ENCODE assay signal across 26 cellular contexts in genomic region chr12:96266238-96266637, GRCh38.
DNase-seq lines count a peak whose midpoint lies in the region; ATAC-seq, FAIRE-seq and TF ChIP-seq lines count a peak whose summit lies in the region.
"Had no signal": no experiment of that assay in that cellular context is flagged by ENCODE, and none has a peak within 500 bp of the region (broad histone marks: within the 10 kb centered on the region; RNA-seq: fewer than 3 reads in every experiment).

No MANE protein-coding gene starts in this region.

- no peak for TF ChIP-seq RAD21 in GM12878 (IDR thresholded peaks at IDR 0.05; ENCODE audit: insufficient read depth, low read depth, low read length)

- no peak for TF ChIP-seq EP300 in GM12878 (IDR thresholded peaks at IDR 0.05; ENCODE audit: borderline replicate concordance in 1 of 2, control insufficient read depth in 1 of 2, low read depth in 2 of 2, low read length in 2 of 2)

- peaks cover 34% of the 10 kb centered on the region for H3K36me3 Mint-ChIP-seq in CD4-positive, CD25-positive, alpha-beta regulatory T cell
- peaks cover 24% of the 10 kb centered on the region for H3K36me3 Mint-ChIP-seq in memory B cell

- no peaks in the 10 kb centered on the region for H3K9me3 ChIP-seq in CD4-positive, CD25-positive, alpha-beta regulatory T cell (ENCODE audit: control insufficient read depth in 2 of 2, low read length in 2 of 2)
- H3K9me3 ChIP-seq in GM23248 (ENCODE audit: low read depth) (no peaks in the 10 kb centered on the region), GM12878 (replicated peaks; ENCODE audit: control insufficient read depth, insufficient read depth, low read length) (no peaks in the 10 kb centered on the region)
- H3K9me3 ChIP-seq: A549, SJSA1 had no signal

- H3K79me2 ChIP-seq in GM23248 (ENCODE audit: insufficient read depth) (peaks cover 80% of the 10 kb centered on the region), GM12878 (ENCODE audit: control insufficient read depth, insufficient read depth, low read length) (no peaks in the 10 kb centered on the region)

- H3K4me3 Mint-ChIP-seq in CD4-positive, CD25-positive, alpha-beta regulatory T cell = no peak overlapping the region
- H3K4me3 Mint-ChIP-seq in memory B cell = no peak overlapping the region
- H3K4me3 Mint-ChIP-seq: B cell had no signal

- RAD21 ChIA-PET in GM12878 (lab: Charles Lee; ENCODE audit: unreplicated experiment) = interaction anchor here (1.0 to 1.1 kb wide), 2 partner anchors 29 to 134 kb away, joined by 3 read pairs; partner anchors contain the start of gene CDK17

- H3K4me2 ChIP-seq in GM23248 (ENCODE audit: unreplicated experiment) (no peak overlapping the region), GM12878 (ENCODE audit: control insufficient read depth, insufficient read depth) (no peak overlapping the region)
- H3K4me2 ChIP-seq: A549 had no signal

- H3K27ac Mint-ChIP-seq in CD4-positive, CD25-positive, alpha-beta regulatory T cell = peak overlapping the region in 1 of 3 donors; percentile 14
- peak overlapping the region; percentile 11 for H3K27ac Mint-ChIP-seq in memory B cell
- H3K27ac Mint-ChIP-seq: B cell had no signal

- no peak for DNase-seq in CD4-positive, CD25-positive, alpha-beta regulatory T cell
- DNase-seq in GM23248 = no peak
- no peak for DNase-seq in GM12878 (ENCODE audit: low read depth, low spot score)
- no peak for DNase-seq in memory B cell (ENCODE audit: low spot score in 2 of 2)
- no peak for DNase-seq in NCI-H526 (lab: John Stamatoyannopoulos, UW)
- DNase-seq: DMS153; DND-41; KBM-7; MV-4-11; NCI-H1105; NCI-H146; NCI-H1930; NCI-H446; NCI-H524 treated with DMSO at 0.1 percent for 48 hours; NCI-H82; NK-92 treated with Interleukin-12 subunit alpha and Interleukin-12 subunit beta, amount 100 ng/mL, for 24 hours; PC-3; Right ventricle myocardium superior had no signal

- CTCF ChIA-PET in GM12878 (lab: Yijun Ruan, JAX) = interaction anchor here (0.8 to 1.4 kb wide), 5 partner anchors 8 to 133 kb away, joined by 3 to 8 read pairs (median 3); no protein-coding TSS in a partner anchor

- H4K20me1 ChIP-seq in GM23248 (ENCODE audit: insufficient read depth) (no peaks in the 10 kb centered on the region), GM12878 (ENCODE audit: control insufficient read depth, insufficient read depth) (no peaks in the 10 kb centered on the region)

- TF ChIP-seq CTCF in GM12878 (IDR thresholded peaks at IDR 0.05 in 2 of 3, conservative IDR thresholded peaks at IDR 0.05 in 1 of 3; ENCODE audit: control insufficient read depth in 2 of 3, extremely low read depth in 1 of 3, insufficient read depth in 1 of 3, low read depth in 3 of 3, low read length in 3 of 3) = no peak

- no peaks in the 10 kb centered on the region for H3K27me3 Mint-ChIP-seq in CD4-positive, CD25-positive, alpha-beta regulatory T cell
- H3K27me3 Mint-ChIP-seq in memory B cell = no peaks in the 10 kb centered on the region
- H3K27me3 Mint-ChIP-seq: B cell had no signal

- H3K4me1 Mint-ChIP-seq in CD4-positive, CD25-positive, alpha-beta regulatory T cell = peaks cover 26 to 31% (median 29%) of the 10 kb centered on the region in 4 donors
- H3K4me1 Mint-ChIP-seq in memory B cell = peaks cover 4% of the 10 kb centered on the region

- no peak for FAIRE-seq in GM12878 (lab: Jason Lieb, UNC)
- FAIRE-seq: A549, GM19239, H54 had no signal

- peaks cover 68% of the 10 kb centered on the region for H3K36me3 ChIP-seq in CD4-positive, CD25-positive, alpha-beta regulatory T cell (ENCODE audit: control insufficient read depth, insufficient read depth, low read length)
- H3K36me3 ChIP-seq in GM23248 (ENCODE audit: low read depth) (peaks cover 68% of the 10 kb centered on the region; the same call in 1 of the 2 replicates), GM12878 (ENCODE audit: control insufficient read depth in 2 of 2, insufficient read depth in 2 of 2, low read length in 1 of 2) (peaks cover 2 to 14% of the 10 kb centered on the region in 2 experiments; a peak in 3 of 4 replicates)

- TF ChIP-seq POLR2A in GM12878 (IDR thresholded peaks at IDR 0.05; ENCODE audit: low read depth, low read length) = no peak

- H3K27me3 ChIP-seq in CD4-positive, CD25-positive, alpha-beta regulatory T cell (ENCODE audit: control insufficient read depth, insufficient read depth, low read length) = no peaks in the 10 kb centered on the region
- no peaks in the 10 kb centered on the region for H3K27me3 ChIP-seq in GM23248 (replicated peaks; ENCODE audit: insufficient read depth)
- no peaks in the 10 kb centered on the region for H3K27me3 ChIP-seq in GM12878 (replicated peaks in 1 of 2; ENCODE audit: control insufficient read depth in 2 of 2, insufficient read depth in 2 of 2, low read length in 1 of 2)
- H3K27me3 ChIP-seq: SJSA1 had no signal

- no peak for ATAC-seq in CD4-positive, CD25-positive, alpha-beta regulatory T cell (ENCODE audit: low read depth in 2 of 2)
- ATAC-seq in GM12878 (peak; percentile 21; the same call in 1 of the 3 replicates), memory B cell (ENCODE audit: low read depth) (no peak), HG03097 (IDR thresholded peaks at IDR 0.05; ENCODE audit: low FRiP score, unreplicated experiment) (no peak), GM21367 (IDR thresholded peaks at IDR 0.05; ENCODE audit: unreplicated experiment) (no peak)
- ATAC-seq: A549, PC-3 had no signal

- in situ Hi-C loops in GM23248 (cut with MboI) = no loop called here
- in situ Hi-C loops in GM12878 (cut with MboI) = no loop called here

- H3K9me3 Mint-ChIP-seq in CD4-positive, CD25-positive, alpha-beta regulatory T cell = no peaks in the 10 kb centered on the region
- no peaks in the 10 kb centered on the region for H3K9me3 Mint-ChIP-seq in memory B cell

- SMC1A ChIA-PET in GM12878 (lab: Charles Lee; ENCODE audit: uncharacterized antibody, unreplicated experiment) = interaction anchor here (1.0 to 2.0 kb wide), 5 partner anchors 10 to 205 kb away, joined by 3 to 5 read pairs (median 3); no protein-coding TSS in a partner anchor

- POLR2A ChIA-PET in GM12878 (lab: Charles Lee) = no interaction called here

- WGBS in GM23248 (ENCODE audit: low coverage in 1 of 2, low lambda C conversion rate in 2 of 2, missing lambda C conversion rate in 2 of 2), 2 experiments = 72 to 80% methylated on average over 2 of the region's 2 CpGs
- WGBS in GM12878 (ENCODE audit: insufficient coverage, insufficient replicate concordance, low lambda C conversion rate, missing lambda C conversion rate) = 33% methylated on average over 2 of the region's 2 CpGs

- H3K4me1 ChIP-seq in CD4-positive, CD25-positive, alpha-beta regulatory T cell (ENCODE audit: control insufficient read depth, insufficient read depth, low read length, poor library complexity, severe bottlenecking) = no peaks in the 10 kb centered on the region
- peaks cover 4% of the 10 kb centered on the region; the same call in 1 of the 2 replicates for H3K4me1 ChIP-seq in GM23248 (ENCODE audit: insufficient read depth)
- H3K4me1 ChIP-seq in GM12878 (ENCODE audit: control insufficient read depth, insufficient read depth, low read length) = no peaks in the 10 kb centered on the region

- H3K9me2 ChIP-seq in GM23248 (ENCODE audit: insufficient read depth) = no peaks in the 10 kb centered on the region

- no peak overlapping the region for H2AFZ ChIP-seq in GM23248
- no peak overlapping the region for H2AFZ ChIP-seq in GM12878 (ENCODE audit: control insufficient read depth, low read depth, low read length)

- H3K27ac ChIP-seq in CD4-positive, CD25-positive, alpha-beta regulatory T cell (ENCODE audit: insufficient read depth, low read length, poor library complexity, severe bottlenecking) = peak overlapping the region; percentile 36
- H3K27ac ChIP-seq in GM23248 = peak overlapping the region; percentile 30
- H3K27ac ChIP-seq in GM12878 (ENCODE audit: control insufficient read depth, insufficient read depth) = no peak overlapping the region
- H3K27ac ChIP-seq: A549, C4-2B, SJSA1 had no signal

- H3K9ac ChIP-seq in GM23248 (0 out of 2 replicates have a peak overlapping the region, but pooled peaks have one; percentile 1), GM12878 (ENCODE audit: control insufficient read depth, insufficient read depth, low read length) (no peak overlapping the region)

- BruUV-seq in GM12878 (replicated peaks; lab: Mats Ljungman, UMichigan) = no TSS peak

- H3F3A ChIP-seq in GM23248 (ENCODE audit: insufficient read depth) = peaks cover 98% of the 10 kb centered on the region

- intact Hi-C loops in GM12878 (cut with micrococcal nuclease; ENCODE audit: unreplicated experiment) = no loop called here

- H3K4me3 ChIP-seq in CD4-positive, CD25-positive, alpha-beta regulatory T cell (ENCODE audit: low read depth, low read length) = no peak overlapping the region
- H3K4me3 ChIP-seq in GM23248 (no peak overlapping the region), GM12878 (no peak overlapping the region)
- H3K4me3 ChIP-seq: A549, SJSA1 had no signal

TF ChIP-seq in GM12878, 131 proteins besides CTCF, POLR2A, EP300 and RAD21 (continues in another document):
- TF ChIP-seq MYC (IDR thresholded peaks at IDR 0.05; ENCODE audit: insufficient read depth, insufficient read length, insufficient replicate concordance, low read length, severe bottlenecking) (no peak), GABPA (IDR thresholded peaks at IDR 0.05; ENCODE audit: low read depth) (no peak), CHD1 (IDR thresholded peaks at IDR 0.05; ENCODE audit: low read depth, low read length) (no peak), EGR1 (IDR thresholded peaks at IDR 0.05; ENCODE audit: borderline replicate concordance in 1 of 2, low read depth in 2 of 2, low read length in 2 of 2) (no peak), SP1 (IDR thresholded peaks at IDR 0.05; ENCODE audit: low read depth, low read length) (no peak), GATAD2B (conservative IDR thresholded peaks at IDR 0.05; ENCODE audit: low read depth) (no peak), ZNF622 (IDR thresholded peaks at IDR 0.05) (no peak), MTA2 (IDR thresholded peaks at IDR 0.05; ENCODE audit: low read depth) (peak; percentile 39), JUNB (IDR thresholded peaks at IDR 0.05) (peak; percentile 30; the same call in 1 of the 2 replicates), SIX5 (IDR thresholded peaks at IDR 0.05; ENCODE audit: low read depth, low read length, severe bottlenecking) (no peak)
